In genomic region chr6:138659998-138660397, GRCh38 we compare ENCODE assay signal across 18 cellular contexts.
A peak's percentile ranks its signal among the peaks of the same experiment; 100 is the strongest.
DNase-seq lines count a peak whose midpoint lies in the region; ATAC-seq and TF ChIP-seq lines count a peak whose summit lies in the region.
"Had no signal": no experiment of that assay in that cellular context is flagged by ENCODE, and none has a peak within 500 bp of the region (broad histone marks: within the 10 kb centered on the region; RNA-seq: fewer than 3 reads in every experiment).

No MANE protein-coding gene starts in this region.

- H3K9me3 ChIP-seq in OCI-LY3 (ENCODE audit: insufficient read depth, low read length) (no peaks in the 10 kb centered on the region), suprapubic skin (no peaks in the 10 kb centered on the region), esophagus muscularis mucosa (no peaks in the 10 kb centered on the region)

- no peak for TF ChIP-seq CTCF in OCI-LY3 (IDR thresholded peaks at IDR 0.05; ENCODE audit: low read depth, low read length)
- TF ChIP-seq CTCF in suprapubic skin (IDR thresholded peaks at IDR 0.05): no peak
- no peak for TF ChIP-seq CTCF in RWPE1 (conservative IDR thresholded peaks at IDR 0.05; ENCODE audit: low read depth)
- no peak for TF ChIP-seq CTCF in esophagus muscularis mucosa (IDR thresholded peaks at IDR 0.05)

- no peak overlapping the region for H2AFZ ChIP-seq in OCI-LY3 (ENCODE audit: low read depth, low read length)

- H3K79me2 ChIP-seq in OCI-LY3 (ENCODE audit: low read length): no peaks in the 10 kb centered on the region

- H3K9ac ChIP-seq in OCI-LY3 (ENCODE audit: low read length): no peak overlapping the region

- TF ChIP-seq EP300 in suprapubic skin (IDR thresholded peaks at IDR 0.05) (no peak), esophagus muscularis mucosa (IDR thresholded peaks at IDR 0.05) (no peak)

- 91% methylated on average over 2 of the region's 2 CpGs for WGBS in suprapubic skin
- WGBS in esophagus muscularis mucosa: 88% methylated on average over 2 of the region's 2 CpGs

- H3K27ac ChIP-seq in OCI-LY3 (ENCODE audit: low read length): no peak overlapping the region
- H3K27ac ChIP-seq in suprapubic skin: no peak overlapping the region
- H3K27ac ChIP-seq in RWPE1: no peak overlapping the region
- no peak overlapping the region for H3K27ac ChIP-seq in esophagus muscularis mucosa (replicated peaks in 1 of 4)

- CTCF ChIA-PET in RWPE1 (lab: Yijun Ruan, JAX): no interaction called here

- peaks cover 22% of the 10 kb centered on the region for H3K4me1 ChIP-seq in OCI-LY3 (ENCODE audit: low read length)
- H3K4me1 ChIP-seq in suprapubic skin: peaks cover 30% of the 10 kb centered on the region
- H3K4me1 ChIP-seq in esophagus muscularis mucosa: no peaks in the 10 kb centered on the region

- H3K4me3 ChIP-seq in OCI-LY3 (ENCODE audit: low read length): no peak overlapping the region
- no peak overlapping the region for H3K4me3 ChIP-seq in suprapubic skin
- no peak overlapping the region for H3K4me3 ChIP-seq in esophagus muscularis mucosa

- H3K27me3 ChIP-seq in OCI-LY3 (ENCODE audit: low read depth, low read length): peaks cover 7% of the 10 kb centered on the region
- H3K27me3 ChIP-seq in suprapubic skin: no peaks in the 10 kb centered on the region
- H3K27me3 ChIP-seq in esophagus muscularis mucosa: no peaks in the 10 kb centered on the region

- H3K4me2 ChIP-seq in OCI-LY3 (ENCODE audit: low read length): peak overlapping the region; percentile 6; the same call in 1 of the 2 replicates

- TF ChIP-seq POLR2A in suprapubic skin (IDR thresholded peaks at IDR 0.05) (no peak), esophagus muscularis mucosa (IDR thresholded peaks at IDR 0.05; ENCODE audit: low read depth) (no peak)

- DNase-seq in suprapubic skin (ENCODE audit: low spot score in 2 of 2) (no peak), RWPE1 (ENCODE audit: low spot score) (no peak), esophagus muscularis mucosa (ENCODE audit: extremely low spot score) (no peak)
- DNase-seq: CD4-positive, CD25-positive, alpha-beta regulatory T cell; DMS79; H7; HFFc6; Kasumi-1; NCI-H1417 treated with DMSO at 0.1 percent for 48 hours; NCI-H187; NCI-H446; NCI-H526; SHP77; SW 1271 had no signal

- intact Hi-C loops in esophagus muscularis mucosa (cut with DNase I): no loop called here

- ATAC-seq in GM19351 (IDR thresholded peaks at IDR 0.05; ENCODE audit: unreplicated experiment) (peak; percentile 91), HG02798 (IDR thresholded peaks at IDR 0.05; ENCODE audit: poor library complexity, unreplicated experiment) (peak; percentile 66), HG03097 (IDR thresholded peaks at IDR 0.05; ENCODE audit: low FRiP score, unreplicated experiment) (no peak)

- no peaks in the 10 kb centered on the region for H4K20me1 ChIP-seq in OCI-LY3 (ENCODE audit: insufficient read depth, low read length)

- H3K36me3 ChIP-seq in OCI-LY3 (replicated peaks; ENCODE audit: low read depth, low read length): no peaks in the 10 kb centered on the region
- no peaks in the 10 kb centered on the region for H3K36me3 ChIP-seq in suprapubic skin
- H3K36me3 ChIP-seq in esophagus muscularis mucosa: no peaks in the 10 kb centered on the region

- POLR2A ChIA-PET in RWPE1 (lab: Yijun Ruan, JAX; ENCODE audit: low non-redundant PET): no interaction called here
